In the genomic region with DNA sequence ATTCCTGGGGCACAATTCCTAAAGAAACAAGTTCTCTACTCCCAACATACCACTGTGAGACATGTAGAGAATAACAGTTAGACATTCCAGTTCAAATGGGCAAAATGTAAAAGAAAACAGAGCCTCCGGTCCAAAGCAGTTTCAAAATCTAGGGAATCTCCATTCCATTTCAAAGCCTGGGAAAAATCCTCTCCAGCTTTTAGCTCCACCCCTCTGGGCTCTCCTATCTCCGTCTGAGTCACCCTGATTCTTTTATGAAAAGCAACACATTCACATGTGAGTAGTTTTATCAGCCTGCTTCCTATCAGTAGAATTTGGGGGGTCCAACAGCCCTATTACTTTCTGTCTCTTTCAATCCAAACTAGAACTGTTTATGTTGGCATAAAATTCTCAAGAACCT, we compare ENCODE assay signal across 11 cellular contexts. TPM values are rescaled to one million over a fixed set of nuclear protein-coding genes. Genes with fewer than 3 reads are reported as not detected.
A peak's percentile ranks its signal among the peaks of the same experiment; 100 is the strongest.
DNase-seq lines count a peak whose midpoint lies in the region; ATAC-seq and TF ChIP-seq lines count a peak whose summit lies in the region.
"Had no signal": no experiment of that assay in that cellular context is flagged by ENCODE, and none has a peak within 500 bp of the region (broad histone marks: within the 10 kb centered on the region; RNA-seq: fewer than 3 reads in every experiment).

No MANE protein-coding gene starts in this region.

- DNase-seq in NCI-H82 (lab: John Stamatoyannopoulos, UW), result peak; percentile 19
- no peak for DNase-seq in NCI-H82 treated with DMSO at 0.1 percent for 48 hours (lab: John Stamatoyannopoulos, UW; ENCODE audit: unreplicated experiment)
- peak in 4 of 7 donors; percentile 29 to 60 (median 56) for DNase-seq in adrenal gland
- DNase-seq in testis, result peak; percentile 40
- DNase-seq in left lobe of liver (ENCODE audit: low spot score), result no peak
- DNase-seq in HAP-1 (ENCODE audit: low spot score in 2 of 2), result no peak
- DNase-seq in Caco-2, result no peak
- DNase-seq: NCI-H526; right lobe of liver; stimulated activated naive CD4-positive, alpha-beta T cell had no signal

- no peak overlapping the region for H3K27ac Mint-ChIP-seq in Caco-2 (ENCODE audit: unreplicated experiment)

- CTCF ChIA-PET in Caco-2 (lab: Charles Lee), result no interaction called here

- POLR2A ChIA-PET in Caco-2 (lab: Charles Lee), result no interaction called here

- TF ChIP-seq CTCF in adrenal gland (IDR thresholded peaks at IDR 0.05) (no peak), testis (IDR thresholded peaks at IDR 0.05) (no peak), Caco-2 (IDR thresholded peaks at IDR 0.05; ENCODE audit: insufficient read depth in 1 of 2, low read depth in 1 of 2, low read length in 1 of 2, severe bottlenecking in 1 of 2, unreplicated experiment in 1 of 2) (no peak)

- BruUV-seq in Caco-2 (replicated peaks; lab: Mats Ljungman, UMichigan), result no TSS peak

- intact Hi-C loops in adrenal gland (cut with DNase I), result no loop called here
- intact Hi-C loops in testis (cut with DNase I; ENCODE audit: low total_unique reads), result no loop called here
- intact Hi-C loops in Caco-2 (cut with micrococcal nuclease; ENCODE audit: unreplicated experiment), result no loop called here

- no peaks in the 10 kb centered on the region for H3K9me3 ChIP-seq in adrenal gland (replicated peaks in 1 of 3)
- no peaks in the 10 kb centered on the region for H3K9me3 ChIP-seq in iPS-18a (ENCODE audit: control insufficient read depth, low read depth, low read length)
- H3K9me3 ChIP-seq in testis, result no peaks in the 10 kb centered on the region
- peaks cover 28% of the 10 kb centered on the region for H3K9me3 ChIP-seq in HAP-1
- H3K9me3 ChIP-seq in Caco-2, result peaks cover 6% of the 10 kb centered on the region
- H3K9me3 ChIP-seq: right lobe of liver had no signal

- H3K9me3 Mint-ChIP-seq in Caco-2 (ENCODE audit: unreplicated experiment), result peaks cover 10% of the 10 kb centered on the region

- no peak overlapping the region for H3K9ac ChIP-seq in iPS-18a (ENCODE audit: low read length)

- peak overlapping the region in 3 of 5 donors; percentile 18 to 54 (median 48) for H3K27ac ChIP-seq in adrenal gland
- no peak overlapping the region for H3K27ac ChIP-seq in iPS-18a (ENCODE audit: low read length)
- peak overlapping the region in 1 of 2 donors; percentile 43 for H3K27ac ChIP-seq in testis
- H3K27ac ChIP-seq: right lobe of liver had no signal

- H3K4me3 ChIP-seq in adrenal gland, result peak overlapping the region in 1 of 4 donors; percentile 30
- peak overlapping the region; percentile 90 for H3K4me3 ChIP-seq in iPS-18a (ENCODE audit: low read length)
- H3K4me3 ChIP-seq in testis, result no peak overlapping the region
- no peak overlapping the region for H3K4me3 ChIP-seq in HAP-1
- no peak overlapping the region for H3K4me3 ChIP-seq in Caco-2 (ENCODE audit: low read depth, low read length)
- H3K4me3 ChIP-seq: right lobe of liver had no signal

- H3K27me3 Mint-ChIP-seq in Caco-2 (ENCODE audit: insufficient read depth, unreplicated experiment), result no peaks in the 10 kb centered on the region

- no peaks in the 10 kb centered on the region for H3K27me3 ChIP-seq in adrenal gland
- H3K27me3 ChIP-seq in iPS-18a (ENCODE audit: control insufficient read depth, insufficient read depth, low read length), result no peaks in the 10 kb centered on the region
- no peaks in the 10 kb centered on the region for H3K27me3 ChIP-seq in testis
- no peaks in the 10 kb centered on the region for H3K27me3 ChIP-seq in HAP-1 (ENCODE audit: low read depth)
- H3K27me3 ChIP-seq in Caco-2 (replicated peaks; ENCODE audit: control insufficient read depth, insufficient read depth, low read length), result no peaks in the 10 kb centered on the region
- H3K27me3 ChIP-seq: right lobe of liver had no signal

- H3K36me3 ChIP-seq in adrenal gland (replicated peaks in 1 of 2) (no peaks in the 10 kb centered on the region), iPS-18a (ENCODE audit: control insufficient read depth, low read depth, low read length) (no peaks in the 10 kb centered on the region), testis (ENCODE audit: low read depth, missing control alignments) (no peaks in the 10 kb centered on the region), HAP-1 (replicated peaks) (peaks cover 27% of the 10 kb centered on the region), Caco-2 (ENCODE audit: control insufficient read depth, insufficient read depth, low read length) (peaks cover 1% of the 10 kb centered on the region; the same call in 1 of the 2 replicates)
- H3K36me3 ChIP-seq: right lobe of liver had no signal

- TF ChIP-seq POLR2A in adrenal gland (IDR thresholded peaks at IDR 0.05) (peak in 1 of 2 donors; percentile 44), testis (IDR thresholded peaks at IDR 0.05) (no peak)

- in situ Hi-C loops in HAP-1 (cut with MboI; ENCODE audit: low sequenced_read_pairs), result no loop called here

- peaks cover 38% of the 10 kb centered on the region for H3K36me3 Mint-ChIP-seq in Caco-2 (ENCODE audit: insufficient read depth, unreplicated experiment)

- H3K4me1 ChIP-seq in adrenal gland (replicated peaks in 1 of 2), result peaks cover 35 to 60% of the 10 kb centered on the region in 2 donors
- peaks cover 28% of the 10 kb centered on the region for H3K4me1 ChIP-seq in iPS-18a (ENCODE audit: control insufficient read depth, low read depth, low read length)
- H3K4me1 ChIP-seq in testis, result peaks cover 40% of the 10 kb centered on the region
- H3K4me1 ChIP-seq in HAP-1, result peaks cover 19% of the 10 kb centered on the region
- H3K4me1 ChIP-seq in Caco-2, result peaks cover 25% of the 10 kb centered on the region

- no peak for ATAC-seq in left lobe of liver

- WGBS in adrenal gland, 4 donors, result 15 to 24% (median 17%) methylated on average over 2 of the region's 2 CpGs
- 17 to 19% methylated on average over 2 of the region's 2 CpGs for WGBS in testis, 2 donors

- H3K4me1 Mint-ChIP-seq in Caco-2 (ENCODE audit: low read depth, unreplicated experiment), result peaks cover 46% of the 10 kb centered on the region

- no peak overlapping the region for H3K4me3 Mint-ChIP-seq in Caco-2 (ENCODE audit: unreplicated experiment)

RNA-seq across cellular contexts. Expression of gene CSNK2A1, which starts 3.7 kb away (rescaled TPM):
- 100 to 1,000 TPM in 4 of 8 donors, 10 to 100 TPM in 4; 61.9 to 120 (median 94.1) TPM for total RNA-seq in adrenal gland
- polyA plus RNA-seq in adrenal gland, result 100 to 1,000 TPM in 1 of 3 donors, 10 to 100 TPM in 2; 18.9 to 192 (median 22.7) TPM
- total RNA-seq in testis, result 100 to 1,000 TPM; 143 to 172 TPM
- 192 TPM for polyA plus RNA-seq in testis (ENCODE audit: insufficient read depth, low read depth, low replicate concordance)
- total RNA-seq in left lobe of liver, result 33.6 TPM
- total RNA-seq in Caco-2 (2022), result 188 and 205 TPM in 2 replicates

Comparison
In these comparisons a context has a peak if more than half of its experiments do, and no peak if none do; other contexts are left out.
1. DNase-seq: peak in NCI-H82 (single experiment), adrenal gland (4 of 7) and testis (single experiment); none in NCI-H82 treated with DMSO at 0.1 percent for 48 hours (single experiment), left lobe of liver (single experiment), HAP-1 (0 of 2) and Caco-2 (0 of 2).